Comparison of ENCODE assay signal across 8 cellular contexts in genomic region chr1:246564839-246565750, GRCh38. TPM values are rescaled to one million over a fixed set of nuclear protein-coding genes. Genes with fewer than 3 reads are reported as not detected.
DNase-seq lines count a peak whose midpoint lies in the region; ATAC-seq and TF ChIP-seq lines count a peak whose summit lies in the region.

No MANE protein-coding gene starts in this region.

- H3K4me3 ChIP-seq in kidney epithelial cell (ENCODE audit: low read depth, low read length) (peak overlapping the region; percentile 86), thymus (ENCODE audit: low read length) (peak overlapping the region; percentile 79)

- no peaks in the 10 kb centered on the region for H3K9me3 ChIP-seq in thymus (ENCODE audit: control insufficient read depth)

- H3K4me1 Mint-ChIP-seq in activated naive CD4-positive, alpha-beta T cell treated with anti-CD3 and anti-CD28 coated beads for 36 hours (ENCODE audit: low read depth) = peaks cover 41% of the 10 kb centered on the region

- 33% methylated on average over 33 of the region's 33 CpGs for WGBS in thymus

- H3K36me3 Mint-ChIP-seq in activated naive CD4-positive, alpha-beta T cell treated with anti-CD3 and anti-CD28 coated beads for 36 hours (ENCODE audit: low read depth) = peaks cover 13% of the 10 kb centered on the region
- peaks cover 28 to 30% of the 10 kb centered on the region in 2 donors for H3K36me3 Mint-ChIP-seq in activated naive CD4-positive, alpha-beta T cell treated with anti-CD3 and anti-CD28 coated beads, Interleukin-2, amount 50 U/mL, for 72 hours

- peaks cover 15% of the 10 kb centered on the region for H3K4me1 ChIP-seq in thymus (ENCODE audit: control insufficient read depth, insufficient read depth, low read length)

- H3K27me3 Mint-ChIP-seq in activated naive CD4-positive, alpha-beta T cell treated with anti-CD3 and anti-CD28 coated beads for 36 hours (ENCODE audit: low read depth) = no peaks in the 10 kb centered on the region

- intact Hi-C loops in activated naive CD4-positive, alpha-beta T cell treated with anti-CD3 and anti-CD28 coated beads for 36 hours (cut with micrococcal nuclease) = loop anchor here (5.0 to 10.0 kb wide), 5 partner anchors 233 to 1910 kb away; partner anchors contain the start of genes DESI2 and ZNF669

- H3K27ac Mint-ChIP-seq in activated naive CD4-positive, alpha-beta T cell treated with anti-CD3 and anti-CD28 coated beads for 36 hours = peak overlapping the region; percentile 37
- peak overlapping the region; percentile 95 to 98 for H3K27ac Mint-ChIP-seq in activated naive CD4-positive, alpha-beta T cell treated with anti-CD3 and anti-CD28 coated beads, Interleukin-2, amount 50 U/mL, for 72 hours

- H3K36me3 ChIP-seq in kidney epithelial cell (ENCODE audit: control insufficient read depth, insufficient read depth, low read length) = no peaks in the 10 kb centered on the region
- peaks cover 6% of the 10 kb centered on the region for H3K36me3 ChIP-seq in thymus (ENCODE audit: control insufficient read depth, insufficient read depth)

- H3K27ac ChIP-seq in thymus (ENCODE audit: low read depth) = no peak overlapping the region

- no peaks in the 10 kb centered on the region for H3K9me3 Mint-ChIP-seq in activated naive CD4-positive, alpha-beta T cell treated with anti-CD3 and anti-CD28 coated beads for 36 hours
- no peaks in the 10 kb centered on the region for H3K9me3 Mint-ChIP-seq in activated naive CD4-positive, alpha-beta T cell treated with anti-CD3 and anti-CD28 coated beads, Interleukin-2, amount 50 U/mL, for 72 hours

- H3K4me3 Mint-ChIP-seq in activated naive CD4-positive, alpha-beta T cell treated with anti-CD3 and anti-CD28 coated beads for 36 hours = peak overlapping the region; percentile 96

- no peak for ATAC-seq in activated naive CD4-positive, alpha-beta T cell treated with anti-CD3 and anti-CD28 coated beads, Interleukin-2, amount 50 U/mL, for 72 hours
- no peak for ATAC-seq in GM21786 (IDR thresholded peaks at IDR 0.05; ENCODE audit: unreplicated experiment)

- H3K27me3 ChIP-seq in kidney epithelial cell (ENCODE audit: control insufficient read depth, insufficient read depth, low read length) (no peaks in the 10 kb centered on the region), thymus (ENCODE audit: control insufficient read depth, insufficient read depth) (no peaks in the 10 kb centered on the region)

- TF ChIP-seq CTCF in kidney epithelial cell (IDR thresholded peaks at IDR 0.05; ENCODE audit: insufficient read depth, low read length, poor library complexity, severe bottlenecking) = no peak

- DNase-seq in activated naive CD4-positive, alpha-beta T cell treated with anti-CD3 and anti-CD28 coated beads for 36 hours = no peak
- no peak for DNase-seq in activated naive CD4-positive, alpha-beta T cell (lab: John Stamatoyannopoulos, UW)
- DNase-seq in activated naive CD4-positive, alpha-beta T cell treated with anti-CD3 and anti-CD28 coated beads, Interleukin-2, amount 50 U/mL, for 72 hours (ENCODE audit: low spot score in 2 of 2) = no peak
- DNase-seq in kidney epithelial cell (ENCODE audit: low read depth) (no peak), SW480 (ENCODE audit: low spot score) (no peak)
- DNase-seq in effector CD8-positive, alpha-beta T cell (lab: John Stamatoyannopoulos, UW) = no peak

- CTCF ChIA-PET in activated naive CD4-positive, alpha-beta T cell treated with anti-CD3 and anti-CD28 coated beads for 36 hours (lab: Charles Lee) = interaction anchor here (0.6 to 1.0 kb wide), 3 partner anchors 18 to 919 kb away, joined by 3 to 5 read pairs (median 3); no protein-coding TSS in a partner anchor

RNA-seq across cellular contexts. Expression of gene TFB2M, which starts 1.0 kb away (rescaled TPM):
- 10 to 100 TPM; 10.8 to 11.1 TPM for total RNA-seq in activated naive CD4-positive, alpha-beta T cell treated with anti-CD3 and anti-CD28 coated beads for 36 hours
- 10 to 100 TPM; 11.9 to 17.6 TPM for total RNA-seq in activated naive CD4-positive, alpha-beta T cell treated with anti-CD3 and anti-CD28 coated beads, Interleukin-2, amount 50 U/mL, for 72 hours
- total RNA-seq in kidney epithelial cell = 18.1 and 19.8 TPM in 2 replicates
- 11.7 TPM for polyA plus RNA-seq in thymus

RNA-seq across cellular contexts. Expression of gene CNST, which starts 1.2 kb away (rescaled TPM):
- total RNA-seq in activated naive CD4-positive, alpha-beta T cell treated with anti-CD3 and anti-CD28 coated beads for 36 hours = 10 to 100 TPM; 22.1 to 25.3 TPM
- total RNA-seq in activated naive CD4-positive, alpha-beta T cell treated with anti-CD3 and anti-CD28 coated beads, Interleukin-2, amount 50 U/mL, for 72 hours = 10 to 100 TPM; 27.2 to 40.7 TPM
- total RNA-seq in kidney epithelial cell = 12.3 and 12.6 TPM in 2 replicates
- polyA plus RNA-seq in thymus = 15.4 TPM

RNA-seq across cellular contexts. Expression of gene SMYD3, which starts 58.0 kb away (rescaled TPM):
- 10 to 100 TPM; 21.3 to 21.4 TPM for total RNA-seq in activated naive CD4-positive, alpha-beta T cell treated with anti-CD3 and anti-CD28 coated beads for 36 hours
- 10 to 100 TPM; 18.5 to 30.1 TPM for total RNA-seq in activated naive CD4-positive, alpha-beta T cell treated with anti-CD3 and anti-CD28 coated beads, Interleukin-2, amount 50 U/mL, for 72 hours
- 20.6 and 29.2 TPM in 2 replicates for total RNA-seq in kidney epithelial cell
- polyA plus RNA-seq in thymus = 22.0 TPM
